ENCODE assay signal across 13 cellular contexts in the genomic region with DNA sequence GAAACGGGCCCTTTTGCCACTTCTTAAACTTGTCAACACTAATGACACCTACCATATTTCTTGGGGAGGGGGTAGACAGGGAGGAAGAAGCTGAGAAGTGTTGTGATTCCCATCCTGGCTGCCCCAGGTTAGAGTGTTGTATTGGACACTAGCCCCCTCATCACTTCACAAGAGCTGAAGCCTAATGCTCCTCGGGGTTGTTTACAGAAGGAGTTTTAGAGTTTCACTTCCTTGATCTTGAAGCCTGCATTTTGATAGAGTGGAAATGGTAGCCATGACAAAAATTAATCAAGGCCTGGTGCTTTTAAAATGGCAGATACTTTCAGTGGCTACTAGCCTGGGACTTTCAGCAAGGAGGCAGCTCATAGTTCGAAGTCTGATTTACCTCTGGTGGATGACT. TPM values are rescaled to one million over a fixed set of nuclear protein-coding genes. Genes with fewer than 3 reads are reported as not detected.
DNase-seq lines count a peak whose midpoint lies in the region; ATAC-seq, FAIRE-seq and TF ChIP-seq lines count a peak whose summit lies in the region.
"Had no signal": no experiment of that assay in that cellular context is flagged by ENCODE, and none has a peak within 500 bp of the region (broad histone marks: within the 10 kb centered on the region; RNA-seq: fewer than 3 reads in every experiment).

No MANE protein-coding gene starts in this region.

- H3K79me2 ChIP-seq in SU-DHL-6 (ENCODE audit: insufficient read depth, low read length): peaks cover 100% of the 10 kb centered on the region
- peaks cover 100% of the 10 kb centered on the region for H3K79me2 ChIP-seq in smooth muscle cell (ENCODE audit: low read depth)

- intact Hi-C loops in lower lobe of right lung (cut with DNase I): no loop called here

- TF ChIP-seq CTCF in A549 (IDR thresholded peaks at IDR 0.05) (no peak), SU-DHL-6 (IDR thresholded peaks at IDR 0.05; ENCODE audit: insufficient read depth, low read length, poor library complexity, severe bottlenecking) (no peak), lower lobe of right lung (IDR thresholded peaks at IDR 0.05) (no peak), smooth muscle cell (IDR thresholded peaks at IDR 0.05; ENCODE audit: borderline replicate concordance, insufficient read depth, poor library complexity, severe bottlenecking) (no peak)

- DNase-seq in A549 (ENCODE audit: low read depth in 1 of 2, low spot score in 1 of 2) (no peak), GM19239 (ENCODE audit: insufficient read length, low spot score) (no peak), lower lobe of right lung (no peak), smooth muscle cell (lab: John Stamatoyannopoulos, UW; ENCODE audit: unreplicated experiment) (no peak), H7 (no peak)
- no peak for DNase-seq in activated CD4-positive, CD25-positive, alpha-beta regulatory T cell (lab: John Stamatoyannopoulos, UW)
- DNase-seq: aorta; COR-L47; NCI-H226; stimulated activated CD4-positive, alpha-beta T cell treated with anti-CD3 and anti-CD28 coated beads, Interleukin-4, amount 100 ng/mL, for 1 hour; T-helper 9 cell had no signal

- H3K9me3 ChIP-seq in A549: no peaks in the 10 kb centered on the region
- no peaks in the 10 kb centered on the region for H3K9me3 ChIP-seq in SU-DHL-6 (ENCODE audit: insufficient read depth, low read length)
- no peaks in the 10 kb centered on the region for H3K9me3 ChIP-seq in lower lobe of right lung
- no peaks in the 10 kb centered on the region for H3K9me3 ChIP-seq in smooth muscle cell (replicated peaks; ENCODE audit: low read depth)

- 30% methylated on average over 3 of the region's 3 CpGs for WGBS in A549 (ENCODE audit: missing lambda C conversion rate)
- 74% methylated on average over 3 of the region's 3 CpGs for WGBS in smooth muscle cell (ENCODE audit: low lambda C conversion rate)

- H4K20me1 ChIP-seq in SU-DHL-6 (ENCODE audit: low read depth, low read length): 0 out of 2 replicates have a peak, but pooled peaks cover 4% of the 10 kb centered on the region
- peaks cover 100% of the 10 kb centered on the region for H4K20me1 ChIP-seq in smooth muscle cell (ENCODE audit: low read depth)

- FAIRE-seq in A549 (lab: Jason Lieb, UNC) (no peak), GM19239 (lab: Jason Lieb, UNC) (peak; percentile 78)

- ATAC-seq in A549: peak in 1 of 2 experiments; percentile 11; a peak in 1 of 6 replicates
- peak in 1 of 2 donors; percentile 31 for ATAC-seq in lower lobe of right lung
- ATAC-seq in GM19023 (IDR thresholded peaks at IDR 0.05; ENCODE audit: unreplicated experiment): no peak

- no peaks in the 10 kb centered on the region for H3K9me2 ChIP-seq in SU-DHL-6 (replicated peaks; ENCODE audit: insufficient read depth, low read length)

- no peaks in the 10 kb centered on the region for H3K27me3 ChIP-seq in SU-DHL-6 (ENCODE audit: low read length)
- no peaks in the 10 kb centered on the region for H3K27me3 ChIP-seq in lower lobe of right lung (ENCODE audit: low read depth)
- H3K27me3 ChIP-seq in smooth muscle cell (ENCODE audit: low read depth): no peaks in the 10 kb centered on the region
- H3K27me3 ChIP-seq in H7 (ENCODE audit: control insufficient read depth, insufficient read depth, low read length): no peaks in the 10 kb centered on the region

- POLR2A ChIA-PET in A549 (lab: Yijun Ruan, JAX): interaction anchor here (0.6 to 1.3 kb wide), 2 partner anchors 11 to 144 kb away, joined by 4 to 5 read pairs; a partner anchor contains a TSS

- H3K4me3 ChIP-seq in A549: no peak overlapping the region
- peak overlapping the region; percentile 26 for H3K4me3 ChIP-seq in SU-DHL-6 (ENCODE audit: insufficient read depth, low read length, poor library complexity, severe bottlenecking)
- no peak overlapping the region for H3K4me3 ChIP-seq in lower lobe of right lung
- no peak overlapping the region for H3K4me3 ChIP-seq in smooth muscle cell
- H3K4me3 ChIP-seq in H7 (ENCODE audit: insufficient read depth, low read depth, low read length): no peak overlapping the region

- H3K27ac ChIP-seq in A549: peak overlapping the region; percentile 1 to 65; a peak in 4 of 6 replicates
- peak overlapping the region; percentile 70 for H3K27ac ChIP-seq in SU-DHL-6 (ENCODE audit: low read depth, low read length)
- H3K27ac ChIP-seq in lower lobe of right lung: peak overlapping the region; percentile 46
- H3K27ac ChIP-seq in smooth muscle cell (ENCODE audit: low read depth): no peak overlapping the region

- H3K36me3 ChIP-seq in SU-DHL-6 (ENCODE audit: low read length) (no peaks in the 10 kb centered on the region), lower lobe of right lung (no peaks in the 10 kb centered on the region), smooth muscle cell (ENCODE audit: low read depth) (no peaks in the 10 kb centered on the region), H7 (replicated peaks; ENCODE audit: control insufficient read depth, insufficient read depth, low read length) (no peaks in the 10 kb centered on the region)

- H3K4me1 ChIP-seq in A549 (peaks cover 90% of the 10 kb centered on the region), lower lobe of right lung (peaks cover 91% of the 10 kb centered on the region), smooth muscle cell (ENCODE audit: low read depth) (peaks cover 10% of the 10 kb centered on the region)

- no peak overlapping the region for H2AFZ ChIP-seq in SU-DHL-6 (ENCODE audit: low read depth, low read length, severe bottlenecking)
- no peak overlapping the region for H2AFZ ChIP-seq in smooth muscle cell (ENCODE audit: low read depth)

- H3F3A ChIP-seq in SU-DHL-6 (ENCODE audit: insufficient read depth) (peaks cover 11% of the 10 kb centered on the region; the same call in 1 of the 2 replicates), smooth muscle cell (ENCODE audit: low read depth) (no peaks in the 10 kb centered on the region)

- H3K4me2 ChIP-seq in A549 (peak overlapping the region; percentile 98), SU-DHL-6 (ENCODE audit: low read depth, low read length, poor library complexity, severe bottlenecking) (peak overlapping the region; percentile 62), smooth muscle cell (no peak overlapping the region)

- no peak for TF ChIP-seq POLR2A in A549 (IDR thresholded peaks at IDR 0.05; ENCODE audit: low read length)

- no peak for TF ChIP-seq EP300 in A549 (IDR thresholded peaks at IDR 0.05)

- H3K9ac ChIP-seq in SU-DHL-6 (ENCODE audit: low read length) (peak overlapping the region; percentile 20; the same call in 1 of the 2 replicates), smooth muscle cell (ENCODE audit: low read depth) (no peak overlapping the region)

- no peak for TF ChIP-seq RAD21 in A549 (conservative IDR thresholded peaks at IDR 0.05 in 1 of 2, IDR thresholded peaks at IDR 0.05 in 1 of 2)

- CTCF ChIA-PET in A549 (lab: Yijun Ruan, JAX): interaction anchor here (0.6 to 1.8 kb wide), 6 partner anchors 9 to 355 kb away, joined by 3 to 8 read pairs (median 4); a partner anchor contains a TSS

TF ChIP-seq in A549, 52 proteins besides CTCF, POLR2A, EP300 and RAD21:
- TF ChIP-seq, protein P1, sequence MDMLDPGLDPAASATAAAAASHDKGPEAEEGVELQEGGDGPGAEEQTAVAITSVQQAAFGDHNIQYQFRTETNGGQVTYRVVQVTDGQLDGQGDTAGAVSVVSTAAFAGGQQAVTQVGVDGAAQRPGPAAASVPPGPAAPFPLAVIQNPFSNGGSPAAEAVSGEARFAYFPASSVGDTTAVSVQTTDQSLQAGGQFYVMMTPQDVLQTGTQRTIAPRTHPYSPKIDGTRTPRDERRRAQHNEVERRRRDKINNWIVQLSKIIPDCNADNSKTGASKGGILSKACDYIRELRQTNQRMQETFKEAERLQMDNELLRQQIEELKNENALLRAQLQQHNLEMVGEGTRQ (IDR thresholded peaks at IDR 0.05): no peak
- TF ChIP-seq GATA3 (IDR thresholded peaks at IDR 0.05; ENCODE audit: borderline replicate concordance) (no peak), CBX2 (IDR thresholded peaks at IDR 0.05; ENCODE audit: borderline replicate concordance, low read depth) (no peak), SMC3 (IDR thresholded peaks at IDR 0.05) (no peak)
- TF ChIP-seq, protein P2, sequence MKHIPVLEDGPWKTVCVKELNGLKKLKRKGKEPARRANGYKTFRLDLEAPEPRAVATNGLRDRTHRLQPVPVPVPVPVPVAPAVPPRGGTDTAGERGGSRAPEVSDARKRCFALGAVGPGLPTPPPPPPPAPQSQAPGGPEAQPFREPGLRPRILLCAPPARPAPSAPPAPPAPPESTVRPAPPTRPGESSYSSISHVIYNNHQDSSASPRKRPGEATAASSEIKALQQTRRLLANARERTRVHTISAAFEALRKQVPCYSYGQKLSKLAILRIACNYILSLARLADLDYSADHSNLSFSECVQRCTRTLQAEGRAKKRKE (CRISPR knock-in tag; IDR thresholded peaks at IDR 0.05; ENCODE audit: low read depth): no peak

RNA-seq across cellular contexts. Expression of a gene that starts 11.0 kb away (rescaled TPM):
- polyA plus RNA-seq in A549 (2011; rRNA removed) (79.7 and 85.3 TPM in 2 replicates), A549 (2017; fragmentation: RNase III; extraction: RNeasy Plus Mini Kit Qiagen cat#74134 plus additional on column Dnase treatment) (37.1 to 40.7 TPM (median 38.7 TPM) in 3 replicates), smooth muscle cell (28.8 and 35.5 TPM in 2 replicates)
- polyA plus RNA-seq in A549 (2012; cell fraction: cytosol; rRNA removed): 31.9 and 35.3 TPM in 2 replicates
- polyA plus RNA-seq in A549 (2012; cell fraction: nucleus; rRNA removed): 13.8 and 16.0 TPM in 2 replicates
- polyA minus RNA-seq in A549 (2011; rRNA and poly(A)+ RNA removed): 40.1 and 41.6 TPM in 2 replicates
- total RNA-seq in lower lobe of right lung (45.0 TPM), smooth muscle cell (18.7 and 23.3 TPM in 2 replicates)
- 37.7 and 46.8 TPM in 2 replicates for total RNA-seq in H7 (2014; rRNA removed; shearing (Covaris generic))

RNA-seq across cellular contexts. Expression of a gene that starts 12.9 kb away (rescaled TPM):
- polyA plus RNA-seq in A549 (2011; rRNA removed) (105 and 111 TPM in 2 replicates), A549 (2017; fragmentation: RNase III; extraction: RNeasy Plus Mini Kit Qiagen cat#74134 plus additional on column Dnase treatment) (86.3 to 91.9 TPM (median 88.7 TPM) in 3 replicates), smooth muscle cell (14.4 and 18.0 TPM in 2 replicates)
- polyA plus RNA-seq in A549 (2012; cell fraction: cytosol; rRNA removed): 70.9 and 86.8 TPM in 2 replicates
- 50.6 and 59.2 TPM in 2 replicates for polyA plus RNA-seq in A549 (2012; cell fraction: nucleus; rRNA removed)
- 191 and 279 TPM in 2 replicates for polyA minus RNA-seq in A549 (2011; rRNA and poly(A)+ RNA removed)
- total RNA-seq in lower lobe of right lung (114 TPM), smooth muscle cell (45.5 and 47.2 TPM in 2 replicates)
- total RNA-seq in H7 (2014; rRNA removed; shearing (Covaris generic)): 41.6 and 50.1 TPM in 2 replicates
